ENCODE assay signal across 25 cellular contexts in the genomic region with DNA sequence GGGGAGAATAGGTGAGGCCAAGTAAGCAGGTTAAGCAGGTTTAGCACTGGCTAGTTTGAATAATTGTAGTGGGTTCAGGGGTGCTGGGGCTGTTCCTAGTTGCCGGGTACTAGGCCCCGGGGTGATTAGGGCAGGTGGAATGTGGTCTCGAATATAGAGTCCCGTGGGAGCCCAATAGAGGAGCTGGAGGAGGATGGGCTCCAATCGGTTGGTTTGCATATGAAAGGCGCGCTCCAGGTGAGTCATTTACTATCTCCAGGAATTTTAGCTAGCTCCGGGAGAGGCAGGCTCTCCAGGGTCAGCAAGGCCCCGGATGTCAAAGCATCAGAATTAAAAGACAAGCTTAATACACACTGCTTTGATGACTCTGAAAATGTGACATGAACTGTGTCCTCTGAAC.
"Had no signal": no experiment of that assay in that cellular context is flagged by ENCODE, and none has a peak within 500 bp of the region (broad histone marks: within the 10 kb centered on the region; RNA-seq: fewer than 3 reads in every experiment).

No MANE protein-coding gene starts in this region.

- H3K36me3 ChIP-seq: adrenal gland, heart left ventricle, left lung, lower lobe of right lung, right atrium auricular region, stomach, thyroid gland, upper lobe of left lung, vagina had no signal

- H3K4me3 ChIP-seq: adrenal gland, body of pancreas, heart left ventricle, left lung, lower lobe of right lung, mucosa of descending colon, right atrium auricular region, smooth muscle cell, stomach, thyroid gland, upper lobe of left lung, vagina had no signal

- H3K27me3 ChIP-seq: adrenal gland, body of pancreas, heart left ventricle, left lung, right atrium auricular region, stomach, thyroid gland, upper lobe of left lung, vagina had no signal

- DNase-seq: activated CD4-positive, alpha-beta T cell treated with anti-CD3 and anti-CD28 coated beads for 36 hours; activated CD4-positive, CD25-positive, alpha-beta regulatory T cell; activated effector memory CD4-positive, alpha-beta T cell treated with Interleukin-2 at 50 U/mL for 16 hours; activated naive CD4-positive, alpha-beta T cell treated with Interleukin-2 at 50 U/mL for 16 hours; adrenal gland; aorta; body of pancreas; effector CD8-positive, alpha-beta T cell; erythroblast; foreskin fibroblast; heart left ventricle; left lung; lower lobe of right lung; mucosa of descending colon; stimulated activated CD4-positive, alpha-beta T cell treated with anti-CD3 and anti-CD28 coated beads, Interleukin-15, amount 100 ng/mL, for 24 hours; stimulated activated CD4-positive, alpha-beta T cell treated with anti-CD3 and anti-CD28 coated beads, Interleukin-2, amount 100 ng/mL, for 24 hours; stimulated activated naive B cell treated with anti-CD40 and anti-IgM and Interleukin-4, amounts not matched to agents 10 μg/mL and 1 μg/mL and 100 μg/mL, for 72 hours; stomach; T-helper 1 cell; thyroid gland; upper lobe of left lung had no signal

- H3K27ac ChIP-seq: adrenal gland, body of pancreas, heart left ventricle, left lung, lower lobe of right lung, right atrium auricular region, stomach, thyroid gland, upper lobe of left lung, vagina had no signal

- H3K4me1 ChIP-seq: adrenal gland, body of pancreas, left lung, lower lobe of right lung, right atrium auricular region, stomach, thyroid gland, upper lobe of left lung, vagina had no signal

- H3K9me3 ChIP-seq: adrenal gland, body of pancreas, heart left ventricle, left lung, lower lobe of right lung, mucosa of descending colon, right atrium auricular region, stomach, thyroid gland, upper lobe of left lung, vagina had no signal

- ATAC-seq: activated CD4-positive, alpha-beta T cell treated with anti-CD3 and anti-CD28 coated beads for 36 hours; body of pancreas; heart left ventricle; left lung; lower lobe of right lung; mucosa of descending colon; natural killer cell treated with Interleukin-12 subunit alpha and Interleukin-12 subunit beta and Interleukin-15 and Interleukin-18, amount 100 ng/mL, for 72 hours; stimulated activated naive B cell treated with anti-CD40 and anti-IgM and Interleukin-4, amounts not matched to agents 10 μg/mL and 1 μg/mL and 100 μg/mL, for 72 hours had no signal
